Comparison of ENCODE assay signal across 21 cellular contexts in genomic region chr1:171128463-171128862, GRCh38. TPM values are rescaled to one million over a fixed set of nuclear protein-coding genes. Genes with fewer than 3 reads are reported as not detected.
"Had no signal": no experiment of that assay in that cellular context is flagged by ENCODE, and none has a peak within 500 bp of the region (broad histone marks: within the 10 kb centered on the region; RNA-seq: fewer than 3 reads in every experiment).

No MANE protein-coding gene starts in this region.

- H3K9me3 ChIP-seq: suprapubic skin had no signal

- H3K36me3 ChIP-seq: suprapubic skin had no signal

- H3K4me1 ChIP-seq: foreskin keratinocyte had no signal

- DNase-seq: activated CD4-positive, alpha-beta T cell treated with anti-CD3 and anti-CD28 coated beads, Interleukin-2, amount 10 ng/mL, durations not matched to agents 24 days and 14 days; activated CD8-positive, alpha-beta T cell treated with anti-CD3 and anti-CD28 coated beads for 36 hours; activated naive CD4-positive, alpha-beta T cell treated with anti-CD3 and anti-CD28 coated beads for 36 hours; activated T-cell treated with anti-CD3 and anti-CD28 coated beads, Interleukin-2, amount 50 U/mL, for 24 hours; anterior cingulate cortex; effector memory CD4-positive, alpha-beta T cell; foreskin keratinocyte; hippocampal formation; nephron progenitor cell; nucleus accumbens; posterior cingulate gyrus; retina; stimulated activated CD4-positive, alpha-beta T cell treated with anti-CD3 and anti-CD28 coated beads, Interleukin-2, amount 100 ng/mL, for 24 hours had no signal

- H3K4me3 ChIP-seq: suprapubic skin had no signal

- ATAC-seq: activated CD8-positive, alpha-beta T cell treated with anti-CD3 and anti-CD28 coated beads for 36 hours; foreskin keratinocyte had no signal

- H3K27ac ChIP-seq: foreskin keratinocyte, suprapubic skin had no signal

- H3K27me3 ChIP-seq: foreskin keratinocyte, suprapubic skin had no signal

RNA-seq across cellular contexts. Expression of gene FMO3, which starts 37.8 kb away (rescaled TPM):
- total RNA-seq: activated CD4-positive, alpha-beta T cell treated with anti-CD3 and anti-CD28 coated beads, Interleukin-2, amount 10 ng/mL, durations not matched to agents 24 days and 14 days; activated CD8-positive, alpha-beta T cell treated with anti-CD3 and anti-CD28 coated beads for 36 hours; activated naive CD4-positive, alpha-beta T cell treated with anti-CD3 and anti-CD28 coated beads for 36 hours; activated T-helper 2 cell treated with anti-CD3 and anti-CD28 coated beads, Interferon-gamma antibody, Interleukin-2, Interleukin-4, amounts not matched to agents 10 μg/mL and 5 μg/mL and 100 μg/mL, durations not matched to agents 14 hours and 24 hours and 36 hours; cerebellum; endothelial cell of umbilical vein; foreskin keratinocyte; lung microvascular endothelial cell; myocyte; T-helper 1 cell treated with Interleukin-12 subunit alpha and Interleukin-12 subunit beta and Interleukin-4 antibody, amounts not matched to agents 30 ng/mL and 1 ng/mL, for 36 hours had no signal
- polyA plus RNA-seq: endothelial cell of umbilical vein, foreskin keratinocyte, keratinocyte had no signal

RNA-seq across cellular contexts. Expression of gene FMO2, which starts 56.6 kb away (rescaled TPM):
- total RNA-seq: activated CD4-positive, alpha-beta T cell treated with anti-CD3 and anti-CD28 coated beads, Interleukin-2, amount 10 ng/mL, durations not matched to agents 24 days and 14 days; activated CD8-positive, alpha-beta T cell treated with anti-CD3 and anti-CD28 coated beads for 36 hours; activated naive CD4-positive, alpha-beta T cell treated with anti-CD3 and anti-CD28 coated beads for 36 hours; activated T-helper 2 cell treated with anti-CD3 and anti-CD28 coated beads, Interferon-gamma antibody, Interleukin-2, Interleukin-4, amounts not matched to agents 10 μg/mL and 5 μg/mL and 100 μg/mL, durations not matched to agents 14 hours and 24 hours and 36 hours; endothelial cell of umbilical vein; foreskin keratinocyte; myocyte; T-helper 1 cell treated with Interleukin-12 subunit alpha and Interleukin-12 subunit beta and Interleukin-4 antibody, amounts not matched to agents 30 ng/mL and 1 ng/mL, for 36 hours had no signal
- polyA plus RNA-seq: endothelial cell of umbilical vein, foreskin keratinocyte had no signal
